8 cellular contexts compared by ENCODE assay signal in genomic region chr2:101830555-101830954, GRCh38.
DNase-seq lines count a peak whose midpoint lies in the region; ATAC-seq and TF ChIP-seq lines count a peak whose summit lies in the region.

No MANE protein-coding gene starts in this region.

- no peak overlapping the region for H3K4me2 ChIP-seq in DND-41 (ENCODE audit: insufficient read depth, low read length)

- H3K27ac ChIP-seq in DND-41 (ENCODE audit: low read length) (peak overlapping the region; percentile 14; the same call in 1 of the 2 replicates), lung (ENCODE audit: low read depth in 1 of 2, low read length in 1 of 2) (peak overlapping the region; percentile 2 to 4), SJCRH30 (no peak overlapping the region), suprapubic skin (no peak overlapping the region)

- DNase-seq in DND-41 (no peak), adipocyte (ENCODE audit: low read depth) (peak; percentile 43), lung (ENCODE audit: low spot score) (no peak), SJCRH30 (no peak), BE2C (no peak), suprapubic skin (ENCODE audit: low spot score in 2 of 2) (no peak)

- ATAC-seq in DND-41 (ENCODE audit: insufficient read depth, low read depth) (no peak), HG02870 (IDR thresholded peaks at IDR 0.05; ENCODE audit: unreplicated experiment) (peak; percentile 68), lung (ENCODE audit: insufficient read depth, low FRiP score) (no peak), GM21825 (IDR thresholded peaks at IDR 0.05; ENCODE audit: unreplicated experiment) (no peak)

- H2AFZ ChIP-seq in DND-41 (ENCODE audit: low read depth, low read length), result no peak overlapping the region

- no peak overlapping the region for H3K9ac ChIP-seq in DND-41 (ENCODE audit: low read depth, low read length)
- H3K9ac ChIP-seq in adipocyte (ENCODE audit: low read length), result no peak overlapping the region

- WGBS in lung, 2 donors, result 81 to 83% methylated on average over 5 of the region's 5 CpGs
- 78% methylated on average over 5 of the region's 5 CpGs for WGBS in suprapubic skin

- H3K9me3 ChIP-seq in DND-41 (ENCODE audit: insufficient read depth, low read length, severe bottlenecking) (no peaks in the 10 kb centered on the region), adipocyte (ENCODE audit: control insufficient read depth, low read length) (no peaks in the 10 kb centered on the region), lung (ENCODE audit: control insufficient read depth in 2 of 2, insufficient read depth in 1 of 2, low read length in 1 of 2) (no peaks in the 10 kb centered on the region), SJCRH30 (replicated peaks) (no peaks in the 10 kb centered on the region), BE2C (no peaks in the 10 kb centered on the region), suprapubic skin (no peaks in the 10 kb centered on the region)

- H3K4me1 ChIP-seq in DND-41 (ENCODE audit: insufficient read depth, low read length) (no peaks in the 10 kb centered on the region), adipocyte (ENCODE audit: control insufficient read depth, insufficient read depth, low read length) (peaks cover 40% of the 10 kb centered on the region), lung (ENCODE audit: control insufficient read depth in 2 of 2, insufficient read depth in 2 of 2, low read length in 2 of 2) (peaks cover 13 to 34% of the 10 kb centered on the region in 2 donors), SJCRH30 (peaks cover 14% of the 10 kb centered on the region), BE2C (no peaks in the 10 kb centered on the region), suprapubic skin (peaks cover 22% of the 10 kb centered on the region)

- no peaks in the 10 kb centered on the region for H3K27me3 ChIP-seq in DND-41 (ENCODE audit: insufficient read depth, low read length, poor library complexity)
- no peaks in the 10 kb centered on the region for H3K27me3 ChIP-seq in adipocyte (replicated peaks; ENCODE audit: control insufficient read depth, insufficient read depth, low read length)
- H3K27me3 ChIP-seq in lung (ENCODE audit: control insufficient read depth, insufficient read depth), result no peaks in the 10 kb centered on the region
- H3K27me3 ChIP-seq in SJCRH30, result no peaks in the 10 kb centered on the region
- H3K27me3 ChIP-seq in BE2C, result no peaks in the 10 kb centered on the region
- no peaks in the 10 kb centered on the region for H3K27me3 ChIP-seq in suprapubic skin

- peaks cover 20% of the 10 kb centered on the region; the same call in 1 of the 2 replicates for H4K20me1 ChIP-seq in DND-41 (ENCODE audit: insufficient read depth, low read length)

- no peak for TF ChIP-seq EP300 in suprapubic skin (IDR thresholded peaks at IDR 0.05)

- peaks cover 83% of the 10 kb centered on the region for H3K36me3 ChIP-seq in DND-41 (ENCODE audit: insufficient read depth, low read length)
- peaks cover 76% of the 10 kb centered on the region for H3K36me3 ChIP-seq in adipocyte (ENCODE audit: control insufficient read depth, insufficient read depth, low read length, severe bottlenecking)
- H3K36me3 ChIP-seq in lung (ENCODE audit: control insufficient read depth in 2 of 2, insufficient read depth in 2 of 2, low read length in 2 of 2), result peaks cover 8 to 12% of the 10 kb centered on the region in 2 donors
- H3K36me3 ChIP-seq in SJCRH30, result peaks cover 66% of the 10 kb centered on the region
- no peaks in the 10 kb centered on the region for H3K36me3 ChIP-seq in BE2C
- H3K36me3 ChIP-seq in suprapubic skin, result peaks cover 32% of the 10 kb centered on the region

- H3K4me3 ChIP-seq in DND-41 (ENCODE audit: low read depth in 1 of 2, low read length in 2 of 2) (no peak overlapping the region), adipocyte (ENCODE audit: low read length) (no peak overlapping the region), lung (no peak overlapping the region), SJCRH30 (no peak overlapping the region), BE2C (ENCODE audit: low read depth, low read length) (no peak overlapping the region), suprapubic skin (no peak overlapping the region)

- TF ChIP-seq CTCF in DND-41 (IDR thresholded peaks at IDR 0.05; ENCODE audit: borderline replicate concordance, extremely low read depth, low read length, poor library complexity, severe bottlenecking) (no peak), lung (IDR thresholded peaks at IDR 0.05; ENCODE audit: control extremely low read depth, extremely low read depth) (no peak), BE2C (IDR thresholded peaks at IDR 0.05; ENCODE audit: low read depth, low read length) (no peak), suprapubic skin (IDR thresholded peaks at IDR 0.05) (no peak)

- H3K79me2 ChIP-seq in DND-41 (ENCODE audit: insufficient read depth, low read length), result peaks cover 15% of the 10 kb centered on the region; the same call in 1 of the 2 replicates

- TF ChIP-seq POLR2A in suprapubic skin (IDR thresholded peaks at IDR 0.05), result no peak

Comparison
In these comparisons a context has a peak if more than half of its experiments do, and no peak if none do; other contexts are left out.
1. H3K27ac ChIP-seq: peak in DND-41 (single experiment) and lung (2 of 2); none in SJCRH30 (single experiment) and suprapubic skin (single experiment).